In genomic region chr2:190126758-190127157, GRCh38 we compare ENCODE assay signal across 16 cellular contexts.
DNase-seq lines count a peak whose midpoint lies in the region; ATAC-seq and TF ChIP-seq lines count a peak whose summit lies in the region.
"Had no signal": no experiment of that assay in that cellular context is flagged by ENCODE, and none has a peak within 500 bp of the region (broad histone marks: within the 10 kb centered on the region; RNA-seq: fewer than 3 reads in every experiment).

No MANE protein-coding gene starts in this region.

- no peaks in the 10 kb centered on the region for H3K36me3 ChIP-seq in left ventricle myocardium inferior
- H3K36me3 ChIP-seq in neural progenitor cell, result no peaks in the 10 kb centered on the region

- no peaks in the 10 kb centered on the region for H3F3A ChIP-seq in neural progenitor cell (ENCODE audit: low read depth)

- intact Hi-C loops in left ventricle myocardium superior (cut with micrococcal nuclease), result no loop called here
- intact Hi-C loops in left ventricle myocardium inferior (cut with micrococcal nuclease), result no loop called here

- H3K4me2 ChIP-seq in neural progenitor cell, result no peak overlapping the region
- H3K4me2 ChIP-seq: PC-9 had no signal

- H4K20me1 ChIP-seq in neural progenitor cell (ENCODE audit: low read depth), result no peaks in the 10 kb centered on the region

- peak; percentile 43 for ATAC-seq in left ventricle myocardium superior
- no peak for ATAC-seq in stimulated activated effector memory CD8-positive, alpha-beta T cell treated with anti-CD3 and anti-CD28 coated beads, Interleukin-12 subunit alpha, Interleukin-12 subunit beta, amount 100 ng/mL, for 72 hours
- no peak for ATAC-seq in GM19035 (IDR thresholded peaks at IDR 0.05; ENCODE audit: unreplicated experiment)
- ATAC-seq in natural killer cell treated with Interleukin-12 subunit alpha and Interleukin-12 subunit beta and Interleukin-15 and Interleukin-18, amount 100 ng/mL, for 72 hours, result no peak

- H3K27ac Mint-ChIP-seq in neural progenitor cell, result no peak overlapping the region
- no peak overlapping the region for H3K27ac Mint-ChIP-seq in stimulated activated effector memory CD8-positive, alpha-beta T cell treated with anti-CD3 and anti-CD28 coated beads, Interleukin-12 subunit alpha, Interleukin-12 subunit beta, amount 100 ng/mL, for 72 hours
- H3K27ac Mint-ChIP-seq in natural killer cell treated with Interleukin-12 subunit alpha and Interleukin-12 subunit beta and Interleukin-15 and Interleukin-18, amount 100 ng/mL, for 72 hours, result no peak overlapping the region

- H3K27me3 ChIP-seq in left ventricle myocardium inferior (ENCODE audit: low read depth) (no peaks in the 10 kb centered on the region), neural progenitor cell (no peaks in the 10 kb centered on the region)

- H3K4me1 ChIP-seq in left ventricle myocardium inferior, result no peaks in the 10 kb centered on the region
- H3K4me1 ChIP-seq in neural progenitor cell, result no peaks in the 10 kb centered on the region
- H3K4me1 ChIP-seq: Caco-2 had no signal

- H3K27ac ChIP-seq in left ventricle myocardium inferior (replicated peaks), result no peak overlapping the region
- H3K27ac ChIP-seq in neural progenitor cell, result no peak overlapping the region
- H3K27ac ChIP-seq: PC-9 had no signal

- H3K4me3 ChIP-seq in left ventricle myocardium inferior, result no peak overlapping the region
- H3K4me3 ChIP-seq in fibroblast of mammary gland (ENCODE audit: control insufficient read depth, low read depth, low read length), result no peak overlapping the region
- no peak overlapping the region for H3K4me3 ChIP-seq in neural progenitor cell
- H3K4me3 ChIP-seq: PC-9 had no signal

- no peaks in the 10 kb centered on the region for H3K9me3 Mint-ChIP-seq in neural progenitor cell
- H3K9me3 Mint-ChIP-seq in stimulated activated effector memory CD8-positive, alpha-beta T cell treated with anti-CD3 and anti-CD28 coated beads, Interleukin-12 subunit alpha, Interleukin-12 subunit beta, amount 100 ng/mL, for 72 hours, result no peaks in the 10 kb centered on the region
- no peaks in the 10 kb centered on the region for H3K9me3 Mint-ChIP-seq in natural killer cell treated with Interleukin-12 subunit alpha and Interleukin-12 subunit beta and Interleukin-15 and Interleukin-18, amount 100 ng/mL, for 72 hours

- no peak overlapping the region for H3K4me3 Mint-ChIP-seq in neural progenitor cell
- H3K4me3 Mint-ChIP-seq in stimulated activated effector memory CD8-positive, alpha-beta T cell treated with anti-CD3 and anti-CD28 coated beads, Interleukin-12 subunit alpha, Interleukin-12 subunit beta, amount 100 ng/mL, for 72 hours, result no peak overlapping the region
- H3K4me3 Mint-ChIP-seq in natural killer cell treated with Interleukin-12 subunit alpha and Interleukin-12 subunit beta and Interleukin-15 and Interleukin-18, amount 100 ng/mL, for 72 hours, result no peak overlapping the region

- H3K9me3 ChIP-seq in left ventricle myocardium inferior (replicated peaks) (no peaks in the 10 kb centered on the region), neural progenitor cell (ENCODE audit: low read depth) (no peaks in the 10 kb centered on the region)

- TF ChIP-seq CTCF in left ventricle myocardium inferior (IDR thresholded peaks at IDR 0.05; ENCODE audit: borderline replicate concordance) (no peak), fibroblast of mammary gland (conservative IDR thresholded peaks at IDR 0.05; ENCODE audit: control insufficient read depth, insufficient read depth, low read depth, low read length) (no peak), neural progenitor cell (IDR thresholded peaks at IDR 0.05) (no peak)

- no peaks in the 10 kb centered on the region for H3K36me3 Mint-ChIP-seq in neural progenitor cell
- H3K36me3 Mint-ChIP-seq in stimulated activated effector memory CD8-positive, alpha-beta T cell treated with anti-CD3 and anti-CD28 coated beads, Interleukin-12 subunit alpha, Interleukin-12 subunit beta, amount 100 ng/mL, for 72 hours, result no peaks in the 10 kb centered on the region
- H3K36me3 Mint-ChIP-seq in natural killer cell treated with Interleukin-12 subunit alpha and Interleukin-12 subunit beta and Interleukin-15 and Interleukin-18, amount 100 ng/mL, for 72 hours, result no peaks in the 10 kb centered on the region

- H3K27me3 Mint-ChIP-seq in neural progenitor cell (ENCODE audit: insufficient read depth, low read depth), result no peaks in the 10 kb centered on the region
- peaks cover 0 to 2% of the 10 kb centered on the region in 2 donors for H3K27me3 Mint-ChIP-seq in natural killer cell treated with Interleukin-12 subunit alpha and Interleukin-12 subunit beta and Interleukin-15 and Interleukin-18, amount 100 ng/mL, for 72 hours

- peaks cover 3% of the 10 kb centered on the region for H3K4me1 Mint-ChIP-seq in neural progenitor cell
- no peaks in the 10 kb centered on the region for H3K4me1 Mint-ChIP-seq in stimulated activated effector memory CD8-positive, alpha-beta T cell treated with anti-CD3 and anti-CD28 coated beads, Interleukin-12 subunit alpha, Interleukin-12 subunit beta, amount 100 ng/mL, for 72 hours
- H3K4me1 Mint-ChIP-seq in natural killer cell treated with Interleukin-12 subunit alpha and Interleukin-12 subunit beta and Interleukin-15 and Interleukin-18, amount 100 ng/mL, for 72 hours (ENCODE audit: low read depth in 2 of 2), result peaks cover 0 to 3% of the 10 kb centered on the region in 2 donors

- no peak for DNase-seq in left ventricle myocardium superior
- DNase-seq in left ventricle myocardium inferior, result no peak
- peak; percentile 49 for DNase-seq in fibroblast of mammary gland (ENCODE audit: low read depth)
- no peak for DNase-seq in neural progenitor cell (ENCODE audit: low spot score)
- no peak for DNase-seq in stimulated activated effector memory CD8-positive, alpha-beta T cell treated with anti-CD3 and anti-CD28 coated beads, Interleukin-12 subunit alpha, Interleukin-12 subunit beta, amount 100 ng/mL, for 72 hours (ENCODE audit: low spot score in 2 of 2)
- DNase-seq in GDM1 (lab: John Stamatoyannopoulos, UW), result no peak
- DNase-seq in natural killer cell treated with Interleukin-12 subunit alpha and Interleukin-12 subunit beta and Interleukin-15 and Interleukin-18, amount 100 ng/mL, for 72 hours (ENCODE audit: low spot score), result no peak
- DNase-seq: AML-193, Caco-2, MM.1S, NCI-H1105, NCI-H187 treated with DMSO at 0.1 percent for 48 hours, NCI-H2171 treated with DMSO at 0.1 percent for 48 hours, NCI-H774, PC-9 had no signal

- no peak overlapping the region for H3K9ac ChIP-seq in neural progenitor cell

- peak overlapping the region; percentile 26 for H2AFZ ChIP-seq in neural progenitor cell (replicated peaks)
- H2AFZ ChIP-seq: PC-9 had no signal

- no peaks in the 10 kb centered on the region for H3K79me2 ChIP-seq in neural progenitor cell (ENCODE audit: low read depth)
